20 cellular contexts compared by ENCODE assay signal in the genomic region with DNA sequence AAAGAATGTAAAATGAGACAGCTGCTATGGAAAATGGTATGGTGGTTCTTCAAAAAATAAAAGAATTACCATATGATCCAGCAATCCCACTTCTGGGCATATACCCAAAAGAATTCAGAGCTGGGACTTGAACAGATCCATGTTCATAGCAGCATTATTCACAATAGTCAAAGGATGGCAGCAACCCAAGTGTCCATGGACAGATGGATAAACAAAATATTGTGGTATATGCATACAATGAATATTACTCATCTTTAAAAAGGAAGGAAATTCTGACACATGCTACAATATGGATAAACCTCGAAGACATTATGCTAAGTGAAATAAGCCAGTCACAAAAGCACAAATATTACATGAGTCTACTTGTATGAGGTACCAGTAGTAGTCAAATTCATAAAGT. TPM values are rescaled to one million over a fixed set of nuclear protein-coding genes. Genes with fewer than 3 reads are reported as not detected.
DNase-seq lines count a peak whose midpoint lies in the region; TF ChIP-seq lines count a peak whose summit lies in the region.
"Had no signal": no experiment of that assay in that cellular context is flagged by ENCODE, and none has a peak within 500 bp of the region (broad histone marks: within the 10 kb centered on the region; RNA-seq: fewer than 3 reads in every experiment).

No MANE protein-coding gene starts in this region.

- DNase-seq in COLO829 (ENCODE audit: low spot score) (peak; percentile 63), NCI-H446 treated with DMSO at 0.1 percent for 48 hours (lab: John Stamatoyannopoulos, UW) (peak; percentile 47), dermis blood vessel endothelial cell (peak; percentile 96), mesenchymal stem cell (peak; percentile 42), NCI-H524 (lab: John Stamatoyannopoulos, UW) (no peak), progenitor cell of endocrine pancreas (ENCODE audit: low spot score, unreplicated experiment) (no peak)
- DNase-seq in stimulated activated naive CD4-positive, alpha-beta T cell (lab: John Stamatoyannopoulos, UW), result no peak
- DNase-seq in activated CD8-positive, alpha-beta memory T cell treated with anti-CD3 and anti-CD28 coated beads, Interleukin-2, amount 50 U/mL, for 48 hours, result no peak
- DNase-seq: activated B cell treated with CpG ODN at 0.5 μM for 24 hours, DND-41, mesendoderm, NCI-H510A, OCI-M1, T-helper 1 cell, testis had no signal

- no peaks in the 10 kb centered on the region for H3K27me3 ChIP-seq in mesenchymal stem cell (ENCODE audit: control insufficient read depth in 1 of 2, insufficient read depth in 1 of 2, low read length in 2 of 2)
- H3K27me3 ChIP-seq: BLaER1, gastroesophageal sphincter, neutrophil, testis had no signal

- WGBS in mesenchymal stem cell, result no CpG with 5 or more reads among the region's 1 CpG

- H3K4me1 Mint-ChIP-seq in progenitor cell of endocrine pancreas (ENCODE audit: low read depth), result no peaks in the 10 kb centered on the region

- H2AK5ac ChIP-seq in mesenchymal stem cell (ENCODE audit: low read length, severe bottlenecking), result no peak overlapping the region

- no peak overlapping the region for H3K4me3 Mint-ChIP-seq in progenitor cell of endocrine pancreas (ENCODE audit: low read depth)
- H3K4me3 Mint-ChIP-seq: activated B cell treated with CpG ODN at 0.5 μM for 24 hours; activated naive CD4-positive, alpha-beta T cell treated with anti-CD3 and anti-CD28 coated beads, Interleukin-2, amount 50 U/mL, for 24 hours had no signal

- H3K18ac ChIP-seq in mesenchymal stem cell (ENCODE audit: low read depth in 1 of 2, low read length in 2 of 2), result no peak overlapping the region

- H3K9me3 Mint-ChIP-seq in progenitor cell of endocrine pancreas (ENCODE audit: low read depth), result no peaks in the 10 kb centered on the region
- H3K9me3 Mint-ChIP-seq: activated B cell treated with CpG ODN at 0.5 μM for 24 hours; activated naive CD4-positive, alpha-beta T cell treated with anti-CD3 and anti-CD28 coated beads, Interleukin-2, amount 50 U/mL, for 24 hours had no signal

- no peaks in the 10 kb centered on the region for H3K4me1 ChIP-seq in mesenchymal stem cell (ENCODE audit: control insufficient read depth, insufficient read depth, low read depth, low read length)
- H3K4me1 ChIP-seq: gastroesophageal sphincter, testis had no signal

- H3K14ac ChIP-seq in mesenchymal stem cell (ENCODE audit: low read length in 2 of 2), result no peak overlapping the region

- no peaks in the 10 kb centered on the region for H3K9me3 ChIP-seq in mesenchymal stem cell (ENCODE audit: control insufficient read depth, low read length)
- H3K9me3 ChIP-seq: BLaER1, gastroesophageal sphincter, neutrophil, testis had no signal

- no peak overlapping the region for H3K4me3 ChIP-seq in mesenchymal stem cell (ENCODE audit: insufficient read depth in 1 of 2, low read depth in 1 of 2, low read length in 2 of 2)
- H3K4me3 ChIP-seq: BLaER1, gastroesophageal sphincter, GM12878, testis had no signal

- H2BK5ac ChIP-seq in mesenchymal stem cell (ENCODE audit: low read depth, low read length, poor library complexity, severe bottlenecking), result no peak overlapping the region

- H3K27ac ChIP-seq in mesenchymal stem cell (ENCODE audit: low read length, poor library complexity, severe bottlenecking), result no peak overlapping the region
- H3K27ac ChIP-seq: BLaER1, gastroesophageal sphincter, neutrophil, testis had no signal

- H3K27ac Mint-ChIP-seq in progenitor cell of endocrine pancreas, result no peak overlapping the region
- H3K27ac Mint-ChIP-seq: activated B cell treated with CpG ODN at 0.5 μM for 24 hours; activated naive CD4-positive, alpha-beta T cell treated with anti-CD3 and anti-CD28 coated beads, Interleukin-2, amount 50 U/mL, for 24 hours had no signal

- peaks cover 20 to 82% of the 10 kb centered on the region in 2 experiments for H3K36me3 ChIP-seq in mesenchymal stem cell (ENCODE audit: control insufficient read depth in 1 of 2, insufficient read depth in 2 of 2, low read depth in 1 of 2, low read length in 2 of 2)

- no peak overlapping the region for H3K9ac ChIP-seq in mesenchymal stem cell (ENCODE audit: low read length)
- H3K9ac ChIP-seq: BLaER1 had no signal

- H3K36me3 Mint-ChIP-seq in progenitor cell of endocrine pancreas (ENCODE audit: insufficient read depth), result peaks cover 13% of the 10 kb centered on the region

- H3K27me3 Mint-ChIP-seq in progenitor cell of endocrine pancreas, result no peaks in the 10 kb centered on the region
- H3K27me3 Mint-ChIP-seq: activated B cell treated with CpG ODN at 0.5 μM for 24 hours; activated naive CD4-positive, alpha-beta T cell treated with anti-CD3 and anti-CD28 coated beads, Interleukin-2, amount 50 U/mL, for 24 hours had no signal

- H3K79me1 ChIP-seq in mesenchymal stem cell (replicated peaks; ENCODE audit: low read length, poor library complexity, severe bottlenecking), result peaks cover 13% of the 10 kb centered on the region

- H2BK120ac ChIP-seq in mesenchymal stem cell (ENCODE audit: low read depth, low read length), result no peak overlapping the region

- H4K8ac ChIP-seq in mesenchymal stem cell (ENCODE audit: low read length), result no peak overlapping the region

- no peak for TF ChIP-seq CTCF in progenitor cell of endocrine pancreas (IDR thresholded peaks at IDR 0.05; ENCODE audit: unreplicated experiment)

- H2BK15ac ChIP-seq in mesenchymal stem cell (ENCODE audit: low read depth, poor library complexity, severe bottlenecking), result no peak overlapping the region

- H3K4me2 ChIP-seq in mesenchymal stem cell (ENCODE audit: low read length, poor library complexity, severe bottlenecking), result no peak overlapping the region
- H3K4me2 ChIP-seq: BLaER1 had no signal

- no peak overlapping the region for H3K23ac ChIP-seq in mesenchymal stem cell (ENCODE audit: low read length in 2 of 2)

- H2AFZ ChIP-seq in mesenchymal stem cell (ENCODE audit: low read depth, low read length), result no peak overlapping the region

- H4K91ac ChIP-seq in mesenchymal stem cell (ENCODE audit: low read length), result no peak overlapping the region

- H2BK12ac ChIP-seq in mesenchymal stem cell (ENCODE audit: low read length in 2 of 2), result no peak overlapping the region

- no peak overlapping the region for H3K4ac ChIP-seq in mesenchymal stem cell (ENCODE audit: low read depth in 1 of 2, low read length in 2 of 2)

RNA-seq across cellular contexts. Expression of a gene that starts 9.1 kb away (rescaled TPM):
- total RNA-seq in dermis blood vessel endothelial cell (34.5 and 40.5 TPM in 2 replicates), progenitor cell of endocrine pancreas (41.0 and 45.2 TPM in 2 replicates)
- 21.3 TPM for polyA plus RNA-seq in mesenchymal stem cell (2013, experiment 1 of 2)
- 20.2 TPM for polyA plus RNA-seq in mesenchymal stem cell (2013, experiment 2 of 2)

RNA-seq across cellular contexts. Expression of a gene that starts 9.4 kb away (rescaled TPM):
- 26.7 and 66.9 TPM in 2 replicates for total RNA-seq in dermis blood vessel endothelial cell
- polyA plus RNA-seq in mesenchymal stem cell (2013, experiment 1 of 2), result 61.3 TPM
- 60.5 TPM for polyA plus RNA-seq in mesenchymal stem cell (2013, experiment 2 of 2)
- 65.1 and 71.8 TPM in 2 replicates for total RNA-seq in progenitor cell of endocrine pancreas

RNA-seq across cellular contexts. Expression of a gene that starts 11.7 kb away (rescaled TPM):
- total RNA-seq in dermis blood vessel endothelial cell (51.9 and 84.9 TPM in 2 replicates), progenitor cell of endocrine pancreas (147 and 149 TPM in 2 replicates)
- polyA plus RNA-seq in mesenchymal stem cell (2013, experiment 1 of 2), result 35.7 TPM
- 31.6 TPM for polyA plus RNA-seq in mesenchymal stem cell (2013, experiment 2 of 2)

RNA-seq across cellular contexts. Expression of a gene that starts 43.5 kb away (rescaled TPM):
- total RNA-seq in dermis blood vessel endothelial cell (63.9 and 112 TPM in 2 replicates), progenitor cell of endocrine pancreas (82.6 and 82.7 TPM in 2 replicates)
- 25.1 TPM for polyA plus RNA-seq in mesenchymal stem cell (2013, experiment 1 of 2)
- 24.8 TPM for polyA plus RNA-seq in mesenchymal stem cell (2013, experiment 2 of 2)

RNA-seq across cellular contexts. Expression of a gene that starts 58.5 kb away (rescaled TPM):
- total RNA-seq in dermis blood vessel endothelial cell (0.85 and 2.3 TPM in 2 replicates), progenitor cell of endocrine pancreas (83.5 and 89.2 TPM in 2 replicates)
- 11.8 TPM for polyA plus RNA-seq in mesenchymal stem cell (2013, experiment 1 of 2)
- 10.2 TPM for polyA plus RNA-seq in mesenchymal stem cell (2013, experiment 2 of 2)

Comparison
In these comparisons a context has a peak if more than half of its experiments do, and no peak if none do; other contexts are left out.
1. DNase-seq: peak in COLO829 (single experiment), NCI-H446 treated with DMSO at 0.1 percent for 48 hours (single experiment), dermis blood vessel endothelial cell (single experiment) and mesenchymal stem cell (single experiment); none in stimulated activated naive CD4-positive, alpha-beta T cell (0 of 6), NCI-H524 (0 of 2), activated CD8-positive, alpha-beta memory T cell treated with anti-CD3 and anti-CD28 coated beads, Interleukin-2, amount 50 U/mL, for 48 hours (single experiment) and progenitor cell of endocrine pancreas (single experiment).